Comparison of ENCODE assay signal across 8 cellular contexts in the genomic region with DNA sequence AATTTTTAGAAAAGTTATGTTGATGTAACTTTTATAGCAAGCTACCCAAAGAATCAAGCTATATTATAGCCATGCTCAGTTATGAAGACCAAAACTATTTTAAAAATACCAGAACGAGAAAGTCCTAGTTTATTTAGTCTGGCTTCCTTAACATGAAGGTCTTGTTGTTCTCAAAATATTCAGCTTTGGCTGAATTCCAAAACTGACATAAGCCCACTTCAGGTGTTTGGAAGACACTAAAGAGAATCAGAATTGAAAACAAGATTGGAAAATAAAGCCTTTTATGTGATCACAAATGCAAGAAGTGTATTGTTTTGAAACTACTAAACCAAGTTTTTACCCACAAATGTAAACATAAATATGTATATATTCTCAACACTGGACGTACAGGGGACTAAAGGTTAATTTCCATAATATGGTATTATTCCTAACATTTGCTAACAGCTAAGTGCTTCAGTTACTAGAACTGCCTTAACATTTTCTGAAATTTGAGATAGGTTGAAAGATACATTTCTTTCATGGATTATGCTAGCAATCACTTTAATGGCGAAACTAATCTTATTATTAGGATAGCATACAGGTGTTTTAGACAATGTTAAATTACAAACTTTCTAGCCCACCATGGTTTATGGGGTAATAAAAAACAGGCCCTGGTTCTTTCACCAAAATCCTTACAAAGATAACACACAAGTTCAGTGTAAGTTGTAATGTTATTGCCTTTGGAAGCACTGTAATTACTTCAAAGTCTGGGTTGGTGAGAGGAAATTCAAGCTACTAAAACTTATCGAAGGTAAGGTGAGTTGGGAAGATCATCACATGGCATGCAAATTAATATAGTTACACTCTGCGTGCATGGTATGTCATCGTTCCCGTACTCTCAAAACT. TPM values are rescaled to one million over a fixed set of nuclear protein-coding genes. Genes with fewer than 3 reads are reported as not detected.
DNase-seq lines count a peak whose midpoint lies in the region; ATAC-seq, FAIRE-seq and TF ChIP-seq lines count a peak whose summit lies in the region.

No MANE protein-coding gene starts in this region.

- H3K9me3 ChIP-seq in left ventricle myocardium inferior (replicated peaks) (no peaks in the 10 kb centered on the region), GM12878 (replicated peaks; ENCODE audit: control insufficient read depth, insufficient read depth, low read length) (no peaks in the 10 kb centered on the region), aorta (ENCODE audit: control insufficient read depth, low read length) (no peaks in the 10 kb centered on the region)

- no peaks in the 10 kb centered on the region for H4K20me1 ChIP-seq in GM12878 (ENCODE audit: control insufficient read depth, insufficient read depth)

- BruUV-seq in GM12878 (replicated peaks; lab: Mats Ljungman, UMichigan): TSS peak; percentile 46

- peak overlapping the region; percentile 90 for H3K9ac ChIP-seq in GM12878 (ENCODE audit: control insufficient read depth, insufficient read depth, low read length)
- peak overlapping the region; percentile 10 for H3K9ac ChIP-seq in mesendoderm (ENCODE audit: low read length)

- no peak overlapping the region for H2AK5ac ChIP-seq in mesendoderm (ENCODE audit: low read length)

- H3K4me3 ChIP-seq in left ventricle myocardium inferior: peak overlapping the region; percentile 92
- peak overlapping the region; percentile 71 for H3K4me3 ChIP-seq in GM12878
- H3K4me3 ChIP-seq in mesendoderm (ENCODE audit: low read length): no peak overlapping the region
- peak overlapping the region; percentile 72 to 93 for H3K4me3 ChIP-seq in aorta (ENCODE audit: low read length in 2 of 2)

- WGBS in GM12878 (ENCODE audit: insufficient coverage, insufficient replicate concordance, low lambda C conversion rate, missing lambda C conversion rate): under 1% methylated on average over 7 of the region's 7 CpGs
- no CpG with 5 or more reads among the region's 7 CpGs for WGBS in mesendoderm (ENCODE audit: extremely low coverage, insufficient coverage, low lambda C conversion rate)
- WGBS in aorta, 2 donors: 1 to 2% methylated on average over 7 of the region's 7 CpGs

- POLR2A ChIA-PET in GM12878 (lab: Charles Lee): interaction anchor here (0.9 to 10.1 kb wide), 11 partner anchors 9 to 197 kb away, joined by 3 to 265 read pairs (median 7); no protein-coding TSS in a partner anchor

- intact Hi-C loops in left ventricle myocardium inferior (cut with micrococcal nuclease) (loop anchor here (10.0 kb wide), 1 partner anchor 206 kb away; no protein-coding TSS in a partner anchor), Right ventricle myocardium superior (cut with DNase I) (loop anchor here (5.0 kb wide), 1 partner anchor 208 kb away; no protein-coding TSS in a partner anchor), GM12878 (cut with micrococcal nuclease; ENCODE audit: unreplicated experiment) (loop anchor here (1.0 to 5.0 kb wide), 3 partner anchors 17 to 198 kb away; no protein-coding TSS in a partner anchor), aorta (cut with DNase I) (loop anchor here in 1 of 2 donors (5.0 kb wide), 1 partner anchor 33 kb away; no protein-coding TSS in a partner anchor)

- DNase-seq in left ventricle myocardium inferior (no peak), Right ventricle myocardium superior (no peak), GM12878 (ENCODE audit: low read depth, low spot score) (no peak), mesendoderm (no peak), aorta (no peak), NCI-H526 (lab: John Stamatoyannopoulos, UW) (no peak)

- FAIRE-seq in GM12878 (lab: Jason Lieb, UNC): no peak

- RAD21 ChIA-PET in GM12878 (lab: Charles Lee; ENCODE audit: unreplicated experiment): interaction anchor here (0.7 to 12.6 kb wide), 18 partner anchors 10 to 1668 kb away, joined by 3 to 405 read pairs (median 10); no protein-coding TSS in a partner anchor

- H3K56ac ChIP-seq in mesendoderm (ENCODE audit: low read length): peak overlapping the region; percentile 65

- no peak overlapping the region for H3K23ac ChIP-seq in mesendoderm (ENCODE audit: low read length)

- no peak for TF ChIP-seq POLR2A in GM12878 (IDR thresholded peaks at IDR 0.05; ENCODE audit: low read depth, low read length)

- H3K79me2 ChIP-seq in GM12878 (ENCODE audit: control insufficient read depth, insufficient read depth, low read length): peaks cover 79% of the 10 kb centered on the region
- no peaks in the 10 kb centered on the region for H3K79me2 ChIP-seq in mesendoderm (ENCODE audit: control insufficient read depth, insufficient read depth, low read length)

- H3K4me2 ChIP-seq in GM12878 (ENCODE audit: control insufficient read depth, insufficient read depth) (peak overlapping the region; percentile 94), mesendoderm (ENCODE audit: low read length) (peak overlapping the region; percentile 86)

- H2BK5ac ChIP-seq in mesendoderm (ENCODE audit: low read length): no peak overlapping the region

- H3K18ac ChIP-seq in mesendoderm (ENCODE audit: low read length): no peak overlapping the region

- no peak for ATAC-seq in Right ventricle myocardium superior (ENCODE audit: poor library complexity)
- no peak for ATAC-seq in GM12878
- ATAC-seq in aorta (ENCODE audit: low FRiP score): no peak
- no peak for ATAC-seq in HG02885 (IDR thresholded peaks at IDR 0.05; ENCODE audit: poor library complexity, unreplicated experiment)
- ATAC-seq in HG02623 (IDR thresholded peaks at IDR 0.05; ENCODE audit: unreplicated experiment): no peak

- H2BK15ac ChIP-seq in mesendoderm (replicated peaks; ENCODE audit: low read depth): no peak overlapping the region

- no peak for TF ChIP-seq RAD21 in GM12878 (IDR thresholded peaks at IDR 0.05; ENCODE audit: insufficient read depth, low read depth, low read length)

- no peak for TF ChIP-seq EP300 in GM12878 (IDR thresholded peaks at IDR 0.05; ENCODE audit: borderline replicate concordance in 1 of 2, control insufficient read depth in 1 of 2, low read depth in 2 of 2, low read length in 2 of 2)

- H4K8ac ChIP-seq in mesendoderm (ENCODE audit: low read depth, low read length): no peak overlapping the region

- H3K36me3 ChIP-seq in left ventricle myocardium inferior (no peaks in the 10 kb centered on the region), GM12878 (ENCODE audit: control insufficient read depth in 2 of 2, insufficient read depth in 2 of 2, low read length in 1 of 2) (peaks cover 0 to 5% of the 10 kb centered on the region in 2 experiments; a peak in 1 of 4 replicates), mesendoderm (ENCODE audit: control insufficient read depth, insufficient read depth, low read length) (no peaks in the 10 kb centered on the region), aorta (ENCODE audit: control insufficient read depth in 1 of 2, insufficient read depth in 2 of 2, low read length in 1 of 2) (no peaks in the 10 kb centered on the region)

- H3K4me1 ChIP-seq in left ventricle myocardium inferior (peaks cover 65% of the 10 kb centered on the region), GM12878 (ENCODE audit: control insufficient read depth, insufficient read depth, low read length) (peaks cover 12% of the 10 kb centered on the region), mesendoderm (ENCODE audit: control insufficient read depth, low read depth, low read length) (no peaks in the 10 kb centered on the region), aorta (ENCODE audit: control insufficient read depth in 1 of 2, insufficient read depth in 2 of 2, low read length in 2 of 2) (peaks cover 3 to 10% of the 10 kb centered on the region in 2 donors)

- H2AFZ ChIP-seq in GM12878 (ENCODE audit: control insufficient read depth, low read depth, low read length): no peak overlapping the region

- H3K27me3 ChIP-seq in left ventricle myocardium inferior (ENCODE audit: low read depth): no peaks in the 10 kb centered on the region
- H3K27me3 ChIP-seq in GM12878 (replicated peaks in 1 of 2; ENCODE audit: control insufficient read depth in 2 of 2, insufficient read depth in 2 of 2, low read length in 1 of 2): no peaks in the 10 kb centered on the region
- H3K27me3 ChIP-seq in mesendoderm (ENCODE audit: insufficient read depth, low read length, poor library complexity): peaks cover 3% of the 10 kb centered on the region
- H3K27me3 ChIP-seq in aorta (ENCODE audit: control insufficient read depth in 1 of 2, insufficient read depth in 2 of 2, low read length in 1 of 2): no peaks in the 10 kb centered on the region

- CTCF ChIA-PET in GM12878 (lab: Yijun Ruan, JAX): interaction anchor here (0.6 to 9.8 kb wide), 18 partner anchors 16 to 204 kb away, joined by 3 to 411 read pairs (median 5); no protein-coding TSS in a partner anchor

- H2BK120ac ChIP-seq in mesendoderm (ENCODE audit: low read depth, low read length): no peak overlapping the region

- no peaks in the 10 kb centered on the region for H3K79me1 ChIP-seq in mesendoderm (ENCODE audit: low read length)

- H3K27ac ChIP-seq in left ventricle myocardium inferior (replicated peaks) (peak overlapping the region; percentile 96), GM12878 (ENCODE audit: control insufficient read depth, insufficient read depth) (peak overlapping the region; percentile 98), mesendoderm (ENCODE audit: low read depth, low read length) (no peak overlapping the region), aorta (ENCODE audit: low read depth in 1 of 2, low read length in 2 of 2) (peak overlapping the region; percentile 70 to 80)

- SMC1A ChIA-PET in GM12878 (lab: Charles Lee; ENCODE audit: uncharacterized antibody, unreplicated experiment): interaction anchor here (0.6 to 13.3 kb wide), 18 partner anchors 8 to 385 kb away, joined by 3 to 446 read pairs (median 4); no protein-coding TSS in a partner anchor

- no peak overlapping the region for H3K4ac ChIP-seq in mesendoderm (ENCODE audit: low read depth, low read length)

- no peak overlapping the region for H4K5ac ChIP-seq in mesendoderm (ENCODE audit: low read length)

- no peak for TF ChIP-seq CTCF in left ventricle myocardium inferior (IDR thresholded peaks at IDR 0.05; ENCODE audit: borderline replicate concordance)
- TF ChIP-seq CTCF in GM12878 (IDR thresholded peaks at IDR 0.05 in 2 of 3, conservative IDR thresholded peaks at IDR 0.05 in 1 of 3; ENCODE audit: control insufficient read depth in 2 of 3, extremely low read depth in 1 of 3, insufficient read depth in 1 of 3, low read depth in 3 of 3, low read length in 3 of 3): no peak

- in situ Hi-C loops in GM12878 (cut with MboI): loop anchor here (5.0 to 10.0 kb wide), 2 partner anchors 148 to 506 kb away; a partner anchor contains a TSS

RNA-seq across cellular contexts. Expression of a gene that starts 1.6 kb away (rescaled TPM):
- total RNA-seq in left ventricle myocardium inferior (44.1 TPM), Right ventricle myocardium superior (39.9 TPM), GM12878 (2014; rRNA removed) (28.9 and 33.4 TPM in 2 replicates), GM12878 (2014; rRNA removed; fragmentation: Illumina TruSeq; extraction: Trizol) (31.4 and 32.6 TPM in 2 replicates), GM12878 (2021) (31.6 TPM in 2 replicates), aorta (10 to 100 TPM; 37.6 to 48.4 TPM)
- 212 and 228 TPM in 2 replicates for total RNA-seq in GM12878 (2013; cell fraction: nucleolus; rRNA removed)
- 33.8 TPM for polyA plus RNA-seq in GM12878 (2011; ENCODE audit: low read depth)
- polyA plus RNA-seq in GM12878 (2011; rRNA removed) (34.3 and 46.0 TPM in 2 replicates), GM12878 (2014; fragmentation: Illumina TruSeq; extraction: Trizol) (30.9 and 39.1 TPM in 2 replicates), GM12878 (2014; fragmentation: Nextera tagmentation; extraction: Ambion mirVana) (10 to 100 TPM in 1 of 2 experiments, 1 to 10 TPM in 1; 5.4 to 11.1 TPM), GM12878 (2014; rRNA removed) (17.5 and 18.2 TPM in 2 replicates), GM12878 (2016; fragmentation: Nextera tagmentation; extraction: Ambion mirVana) (10 to 100 TPM in 1 of 2 experiments, 1 to 10 TPM in 1; 8.3 to 23.9 TPM), aorta (10 to 100 TPM; 16.2 to 33.7 TPM)
- 15.7 and 17.7 TPM in 2 replicates for polyA plus RNA-seq in GM12878 (2011; cell fraction: cytosol; rRNA removed)
- 23.9 and 28.8 TPM in 2 replicates for polyA plus RNA-seq in GM12878 (2011; cell fraction: nucleus; rRNA removed)
- polyA plus RNA-seq in GM12878 (2012): 20.4 and 35.3 TPM in 2 replicates
- polyA minus RNA-seq in GM12878 (2011; rRNA and poly(A)+ RNA removed): 49.0 and 54.4 TPM in 2 replicates
- 16.2 and 17.7 TPM in 2 replicates for polyA minus RNA-seq in GM12878 (2011; cell fraction: cytosol; rRNA and poly(A)+ RNA removed)
- polyA minus RNA-seq in GM12878 (2011; cell fraction: nucleus; rRNA and poly(A)+ RNA removed): 40.9 and 59.3 TPM in 2 replicates
- polyA plus RNA-seq in mesendoderm (2013, experiment 1 of 2): 0.86 TPM
- 0.84 TPM for polyA plus RNA-seq in mesendoderm (2013, experiment 2 of 2)

RNA-seq across cellular contexts. Expression of a gene that starts 31.7 kb away (rescaled TPM):
- total RNA-seq in left ventricle myocardium inferior (14.8 TPM), Right ventricle myocardium superior (12.0 TPM), GM12878 (2014; rRNA removed) (11.0 and 12.4 TPM in 2 replicates), GM12878 (2014; rRNA removed; fragmentation: Illumina TruSeq; extraction: Trizol) (6.8 and 7.6 TPM in 2 replicates), GM12878 (2021) (5.9 and 6.7 TPM in 2 replicates), aorta (1 to 10 TPM; 4.2 to 5.5 TPM)
- 10.3 and 11.1 TPM in 2 replicates for total RNA-seq in GM12878 (2013; cell fraction: nucleolus; rRNA removed)
- 3.9 TPM for polyA plus RNA-seq in GM12878 (2011; ENCODE audit: low read depth)
- polyA plus RNA-seq in GM12878 (2011; rRNA removed) (11.6 and 14.8 TPM in 2 replicates), GM12878 (2014; fragmentation: Illumina TruSeq; extraction: Trizol) (6.1 and 7.7 TPM in 2 replicates), GM12878 (2014; fragmentation: Nextera tagmentation; extraction: Ambion mirVana) (1 to 10 TPM in 1 of 2 experiments, under 1 TPM in 1; 0.58 to 2.7 TPM), GM12878 (2014; rRNA removed) (10.9 and 12.4 TPM in 2 replicates), GM12878 (2016; fragmentation: Nextera tagmentation; extraction: Ambion mirVana) (10 to 100 TPM; 10.9 to 12.3 TPM), aorta (1 to 10 TPM; 4.9 to 5.8 TPM)
- 8.9 and 9.0 TPM in 2 replicates for polyA plus RNA-seq in GM12878 (2011; cell fraction: cytosol; rRNA removed)
- 5.6 and 6.5 TPM in 2 replicates for polyA plus RNA-seq in GM12878 (2011; cell fraction: nucleus; rRNA removed)
- 4.4 and 5.8 TPM in 2 replicates for polyA plus RNA-seq in GM12878 (2012)
- polyA minus RNA-seq in GM12878 (2011; rRNA and poly(A)+ RNA removed): 6.7 and 7.0 TPM in 2 replicates
- 2.9 and 3.5 TPM in 2 replicates for polyA minus RNA-seq in GM12878 (2011; cell fraction: cytosol; rRNA and poly(A)+ RNA removed)
- 5.9 and 11.9 TPM in 2 replicates for polyA minus RNA-seq in GM12878 (2011; cell fraction: nucleus; rRNA and poly(A)+ RNA removed)
- polyA plus RNA-seq in mesendoderm (2013, experiment 1 of 2): 5.6 TPM
- 5.4 TPM for polyA plus RNA-seq in mesendoderm (2013, experiment 2 of 2)
